ENCODE assay signal across 9 cellular contexts in the genomic region with DNA sequence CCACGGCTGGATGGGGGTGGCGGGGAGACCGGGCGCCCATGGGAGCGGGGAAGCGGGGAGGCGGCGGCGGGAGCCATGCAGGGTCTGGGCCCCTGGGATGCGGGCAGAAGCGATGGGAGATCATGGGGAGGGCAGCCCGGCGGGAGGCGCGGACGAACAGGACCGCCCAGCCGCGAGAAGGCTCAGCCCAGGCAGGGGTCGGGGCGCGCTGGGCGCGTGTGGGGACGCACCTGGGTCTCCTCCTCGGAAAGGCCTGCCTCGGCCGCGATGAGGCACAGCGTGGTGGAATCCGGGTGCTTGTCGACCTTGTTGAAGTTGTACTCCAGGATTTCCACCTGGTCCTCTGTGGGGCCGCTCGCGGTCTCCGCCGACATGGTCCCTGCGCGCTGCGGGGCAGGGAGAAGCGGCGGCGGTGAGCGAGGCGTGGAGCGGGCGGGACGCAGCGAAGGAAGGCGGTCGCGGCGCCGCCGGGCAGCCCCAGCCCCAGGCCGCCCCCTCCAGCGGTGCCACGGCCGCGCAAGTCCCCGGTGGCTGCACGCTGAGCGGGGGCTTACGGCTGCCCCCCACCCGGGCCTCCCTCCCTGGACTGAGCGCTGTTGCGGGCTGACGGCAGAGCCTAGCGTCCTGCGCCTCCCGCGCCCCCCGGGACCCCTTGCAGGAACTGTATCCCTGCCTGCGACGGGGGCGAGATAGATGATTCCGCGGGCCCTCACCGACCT. TPM values are rescaled to one million over a fixed set of nuclear protein-coding genes. Genes with fewer than 3 reads are reported as not detected.
A peak's percentile ranks its signal among the peaks of the same experiment; 100 is the strongest.
DNase-seq lines count a peak whose midpoint lies in the region; ATAC-seq and TF ChIP-seq lines count a peak whose summit lies in the region.
"Had no signal": no experiment of that assay in that cellular context is flagged by ENCODE, and none has a peak within 500 bp of the region (broad histone marks: within the 10 kb centered on the region; RNA-seq: fewer than 3 reads in every experiment).

No MANE protein-coding gene starts in this region.

- no peaks in the 10 kb centered on the region for H3K9me3 ChIP-seq in lung (ENCODE audit: control insufficient read depth in 2 of 2, insufficient read depth in 1 of 2, low read length in 1 of 2)

- H3K4me3 Mint-ChIP-seq in T-cell = peak overlapping the region; percentile 88 to 90 (median 89)
- peak overlapping the region; percentile 92 to 95 for H3K4me3 Mint-ChIP-seq in stimulated activated naive CD8-positive, alpha-beta T cell treated with anti-CD3 and anti-CD28 coated beads, Interleukin-15, amount 100 ng/mL, for 72 hours

- 2 to 14% methylated on average over 70 to 79 of the region's 79 CpGs for WGBS in lung, 2 donors

- H3K9me3 Mint-ChIP-seq in T-cell = no peaks in the 10 kb centered on the region
- H3K9me3 Mint-ChIP-seq in stimulated activated naive CD8-positive, alpha-beta T cell treated with anti-CD3 and anti-CD28 coated beads, Interleukin-15, amount 100 ng/mL, for 72 hours = no peaks in the 10 kb centered on the region

- peaks cover 0 to 4% of the 10 kb centered on the region in 2 donors for H3K36me3 ChIP-seq in lung (ENCODE audit: control insufficient read depth in 2 of 2, insufficient read depth in 2 of 2, low read length in 2 of 2)

- peaks cover 0 to 16% of the 10 kb centered on the region in 2 donors for H3K4me1 ChIP-seq in lung (ENCODE audit: control insufficient read depth in 2 of 2, insufficient read depth in 2 of 2, low read length in 2 of 2)

- no peaks in the 10 kb centered on the region for H3K27me3 ChIP-seq in lung (ENCODE audit: control insufficient read depth, insufficient read depth)

- POLR2A ChIA-PET in T-cell (lab: Charles Lee) = no interaction called here

- no peak overlapping the region for H3K27ac ChIP-seq in coronary artery
- H3K27ac ChIP-seq in lung (ENCODE audit: low read depth in 1 of 2, low read length in 1 of 2) = peak overlapping the region in 1 of 2 donors; percentile 51

- DNase-seq in GM12864 (ENCODE audit: low read depth) (no peak), T-cell (peak in 13 of 34 experiments; percentile 3 to 36 (median 13)), coronary artery (ENCODE audit: low spot score) (no peak), lung (ENCODE audit: low spot score) (no peak), NOMO-1 treated with DMSO at 0.1 percent for 48 hours (lab: John Stamatoyannopoulos, UW; ENCODE audit: unreplicated experiment) (no peak), NAMALWA (ENCODE audit: low spot score) (no peak)
- DNase-seq in stimulated activated naive CD8-positive, alpha-beta T cell treated with anti-CD3 and anti-CD28 coated beads, Interleukin-15, amount 100 ng/mL, for 72 hours = peak; percentile 33 to 52

- H3K27me3 Mint-ChIP-seq in T-cell = peaks cover 14 to 34% of the 10 kb centered on the region in 2 donors
- peaks cover 37% of the 10 kb centered on the region for H3K27me3 Mint-ChIP-seq in stimulated activated naive CD8-positive, alpha-beta T cell treated with anti-CD3 and anti-CD28 coated beads, Interleukin-15, amount 100 ng/mL, for 72 hours

- peak overlapping the region; percentile 72 to 88 for H3K27ac Mint-ChIP-seq in T-cell
- peak overlapping the region; percentile 89 to 90 for H3K27ac Mint-ChIP-seq in stimulated activated naive CD8-positive, alpha-beta T cell treated with anti-CD3 and anti-CD28 coated beads, Interleukin-15, amount 100 ng/mL, for 72 hours

- no peaks in the 10 kb centered on the region for H3K36me3 Mint-ChIP-seq in T-cell

- CTCF ChIA-PET in T-cell (lab: Charles Lee) = no interaction called here

- H3K4me3 ChIP-seq in GM12864 (ENCODE audit: low read depth, low read length) = 0 out of 2 replicates have a peak overlapping the region, but pooled peaks have one; percentile 1
- H3K4me3 ChIP-seq in coronary artery = peak overlapping the region; percentile 74
- H3K4me3 ChIP-seq in lung = peak overlapping the region; percentile 40

- ATAC-seq in T-cell (replicated peaks in 1 of 4) (peak; percentile 43 to 50 (median 46)), lung (ENCODE audit: insufficient read depth, low FRiP score) (no peak), HG02973 (IDR thresholded peaks at IDR 0.05; ENCODE audit: unreplicated experiment) (no peak)
- ATAC-seq in stimulated activated naive CD8-positive, alpha-beta T cell treated with anti-CD3 and anti-CD28 coated beads, Interleukin-15, amount 100 ng/mL, for 72 hours = peak; percentile 63

- TF ChIP-seq CTCF in GM12864 (IDR thresholded peaks at IDR 0.05; ENCODE audit: low read depth, low read length, missing control alignments) (no peak), coronary artery (IDR thresholded peaks at IDR 0.05) (no peak), lung (IDR thresholded peaks at IDR 0.05; ENCODE audit: control extremely low read depth, extremely low read depth) (no peak)

- H3K4me1 Mint-ChIP-seq in T-cell = peaks cover 40 to 59% (median 52%) of the 10 kb centered on the region in 3 donors
- peaks cover 57% of the 10 kb centered on the region for H3K4me1 Mint-ChIP-seq in stimulated activated naive CD8-positive, alpha-beta T cell treated with anti-CD3 and anti-CD28 coated beads, Interleukin-15, amount 100 ng/mL, for 72 hours

RNA-seq across cellular contexts. Expression of a gene that starts 25.3 kb away (rescaled TPM):
- 10 to 100 TPM in 4 of 5 donors, 1 to 10 TPM in 1; 6.3 to 34.9 (median 23.4) TPM for total RNA-seq in T-cell
- 100 to 1,000 TPM; 144 to 450 TPM for total RNA-seq in lung
- 100 to 1,000 TPM; 731 to 792 TPM for polyA plus RNA-seq in lung
- total RNA-seq: HT1080 had no signal

Comparison
In these comparisons a context has a peak if more than half of its experiments do, and no peak if none do; other contexts are left out.
1. DNase-seq: peak in stimulated activated naive CD8-positive, alpha-beta T cell treated with anti-CD3 and anti-CD28 coated beads, Interleukin-15, amount 100 ng/mL, for 72 hours (2 of 2); none in GM12864 (single experiment), coronary artery (single experiment), lung (single experiment), NOMO-1 treated with DMSO at 0.1 percent for 48 hours (single experiment) and NAMALWA (single experiment).
2. H3K4me3 ChIP-seq: peak in every context shown above with its lines; median percentile 74 in coronary artery; 40 in lung; 1 in GM12864.
3. ATAC-seq: peak in T-cell (4 of 4) and stimulated activated naive CD8-positive, alpha-beta T cell treated with anti-CD3 and anti-CD28 coated beads, Interleukin-15, amount 100 ng/mL, for 72 hours (single experiment); none in lung (single experiment) and HG02973 (single experiment).
4. RNA of a gene that starts 25.3 kb away (total RNA-seq): 144 to 450 TPM in lung; 6.3 to 34.9 TPM in T-cell; every median in the first group is over 4 times any median in the second.